16 cellular contexts compared by ENCODE assay signal in genomic region chr3:141227752-141228151, GRCh38. TPM values are rescaled to one million over a fixed set of nuclear protein-coding genes. Genes with fewer than 3 reads are reported as not detected.
DNase-seq lines count a peak whose midpoint lies in the region; ATAC-seq and TF ChIP-seq lines count a peak whose summit lies in the region.
"Had no signal": no experiment of that assay in that cellular context is flagged by ENCODE, and none has a peak within 500 bp of the region (broad histone marks: within the 10 kb centered on the region; RNA-seq: fewer than 3 reads in every experiment).

No MANE protein-coding gene starts in this region.

- peaks cover 34% of the 10 kb centered on the region for H3K4me1 Mint-ChIP-seq in chondrocyte (ENCODE audit: low read depth)

- no peak overlapping the region for H2AFZ ChIP-seq in osteoblast (ENCODE audit: low read length)

- no peaks in the 10 kb centered on the region for H3K9me3 ChIP-seq in osteoblast (ENCODE audit: low read depth, low read length)
- H3K9me3 ChIP-seq: gastroesophageal sphincter had no signal

- H3K27me3 ChIP-seq in osteoblast (ENCODE audit: insufficient read depth, low read length) = no peaks in the 10 kb centered on the region
- H3K27me3 ChIP-seq: gastroesophageal sphincter had no signal

- DNase-seq in EH (ENCODE audit: low read depth) (peak; percentile 55), NCI-H446 treated with DMSO at 0.1 percent for 48 hours (lab: John Stamatoyannopoulos, UW) (peak; percentile 45), chondrocyte (ENCODE audit: low spot score) (no peak), osteoblast (ENCODE audit: insufficient read length, low spot score, missing footprints) (peak; percentile 57), HT-29 (ENCODE audit: low spot score) (no peak), cortex of kidney (lab: John Stamatoyannopoulos, UW) (no peak)
- DNase-seq: activated gamma-delta T cell; CD4-positive, CD25-positive, alpha-beta regulatory T cell; effector CD4-positive, alpha-beta T cell; GDM1; NCI-H226; stimulated activated naive CD8-positive, alpha-beta T cell treated with anti-CD3 and anti-CD28 coated beads, Interleukin-15, amount 100 ng/mL, for 72 hours; WERI-Rb-1 had no signal

- no peaks in the 10 kb centered on the region for H3K36me3 ChIP-seq in osteoblast (ENCODE audit: insufficient read depth, low read length)
- H3K36me3 ChIP-seq: gastroesophageal sphincter, WERI-Rb-1 had no signal

- H3K27ac ChIP-seq in osteoblast (ENCODE audit: low read depth, low read length) = no peak overlapping the region
- H3K27ac ChIP-seq: gastroesophageal sphincter, WERI-Rb-1 had no signal

- peaks cover 25% of the 10 kb centered on the region for H3K9me3 Mint-ChIP-seq in chondrocyte (ENCODE audit: low read depth)

- H3K4me2 ChIP-seq in osteoblast (ENCODE audit: insufficient read depth, low read length) = no peak overlapping the region
- H3K4me2 ChIP-seq: smooth muscle cell had no signal

- peak overlapping the region; percentile 32 for H3K27ac Mint-ChIP-seq in chondrocyte (ENCODE audit: unreplicated experiment)
- H3K27ac Mint-ChIP-seq: stimulated activated naive CD8-positive, alpha-beta T cell treated with anti-CD3 and anti-CD28 coated beads, Interleukin-15, amount 100 ng/mL, for 72 hours had no signal

- H3K79me2 ChIP-seq in osteoblast (ENCODE audit: insufficient read depth, low read length) = no peaks in the 10 kb centered on the region

- TF ChIP-seq CTCF in chondrocyte (IDR thresholded peaks at IDR 0.05) = no peak
- no peak for TF ChIP-seq CTCF in osteoblast (IDR thresholded peaks at IDR 0.05; ENCODE audit: extremely low read depth, low read depth, low read length)

- no peaks in the 10 kb centered on the region for H4K20me1 ChIP-seq in osteoblast (ENCODE audit: insufficient read depth, low read length)

- ATAC-seq in GM21390 (IDR thresholded peaks at IDR 0.05; ENCODE audit: unreplicated experiment) = no peak
- ATAC-seq: gastroesophageal sphincter; stimulated activated naive CD8-positive, alpha-beta T cell treated with anti-CD3 and anti-CD28 coated beads, Interleukin-15, amount 100 ng/mL, for 72 hours had no signal

- H3K4me3 ChIP-seq in osteoblast (ENCODE audit: insufficient read depth, low read length) = no peak overlapping the region
- H3K4me3 ChIP-seq: gastroesophageal sphincter, smooth muscle cell had no signal

- no peaks in the 10 kb centered on the region for H3K27me3 Mint-ChIP-seq in chondrocyte (ENCODE audit: low read depth)
- H3K27me3 Mint-ChIP-seq: stimulated activated naive CD8-positive, alpha-beta T cell treated with anti-CD3 and anti-CD28 coated beads, Interleukin-15, amount 100 ng/mL, for 72 hours had no signal

- H3K4me1 ChIP-seq in osteoblast (ENCODE audit: insufficient read depth, low read length) = peaks cover 8% of the 10 kb centered on the region

- H3K36me3 Mint-ChIP-seq in chondrocyte (ENCODE audit: low read depth) = peaks cover 3% of the 10 kb centered on the region
- H3K36me3 Mint-ChIP-seq: CD4-positive, CD25-positive, alpha-beta regulatory T cell had no signal

- H3K4me3 Mint-ChIP-seq in chondrocyte (ENCODE audit: unreplicated experiment) = no peak overlapping the region
- H3K4me3 Mint-ChIP-seq: stimulated activated naive CD8-positive, alpha-beta T cell treated with anti-CD3 and anti-CD28 coated beads, Interleukin-15, amount 100 ng/mL, for 72 hours had no signal

RNA-seq across cellular contexts. Expression of gene PXYLP1, which starts 3.9 kb away (rescaled TPM):
- total RNA-seq in chondrocyte = 36.0 to 71.6 TPM (median 40.2 TPM) in 3 replicates
- total RNA-seq in osteoblast = 6.5 and 9.1 TPM in 2 replicates
- 6.2 and 9.7 TPM in 2 replicates for total RNA-seq in HT-29 (2014; rRNA removed; shearing (Covaris generic))

Comparison
In these comparisons a context has a peak if more than half of its experiments do, and no peak if none do; other contexts are left out.
1. DNase-seq: peak in EH (single experiment), NCI-H446 treated with DMSO at 0.1 percent for 48 hours (single experiment) and osteoblast (single experiment); none in chondrocyte (single experiment), HT-29 (single experiment) and cortex of kidney (single experiment).